In genomic region chr11:86447763-86448480, GRCh38 we compare ENCODE assay signal across 22 cellular contexts.
DNase-seq lines count a peak whose midpoint lies in the region; ATAC-seq and TF ChIP-seq lines count a peak whose summit lies in the region.
"Had no signal": no experiment of that assay in that cellular context is flagged by ENCODE, and none has a peak within 500 bp of the region (broad histone marks: within the 10 kb centered on the region; RNA-seq: fewer than 3 reads in every experiment).

No MANE protein-coding gene starts in this region.

- no peaks in the 10 kb centered on the region for H3K9me3 Mint-ChIP-seq in activated CD4-positive, alpha-beta T cell treated with anti-CD3 and anti-CD28 coated beads for 36 hours (ENCODE audit: low read depth)
- peaks cover 3% of the 10 kb centered on the region for H3K9me3 Mint-ChIP-seq in activated naive CD8-positive, alpha-beta T cell treated with anti-CD3 and anti-CD28 coated beads for 36 hours
- H3K9me3 Mint-ChIP-seq: brain, nephron progenitor cell had no signal

- ATAC-seq in activated CD4-positive, alpha-beta T cell treated with anti-CD3 and anti-CD28 coated beads for 36 hours: peak; percentile 91

- BruUV-seq in OCI-LY7 (replicated peaks; lab: Mats Ljungman, UMichigan): no TSS peak

- no peaks in the 10 kb centered on the region for H3F3A ChIP-seq in Loucy (ENCODE audit: low read depth)

- H3K27me3 Mint-ChIP-seq in activated CD4-positive, alpha-beta T cell treated with anti-CD3 and anti-CD28 coated beads for 36 hours: no peaks in the 10 kb centered on the region
- no peaks in the 10 kb centered on the region for H3K27me3 Mint-ChIP-seq in activated naive CD8-positive, alpha-beta T cell treated with anti-CD3 and anti-CD28 coated beads for 36 hours
- H3K27me3 Mint-ChIP-seq: brain had no signal

- no peak overlapping the region for H3K27ac Mint-ChIP-seq in activated CD4-positive, alpha-beta T cell treated with anti-CD3 and anti-CD28 coated beads for 36 hours
- H3K27ac Mint-ChIP-seq in activated naive CD8-positive, alpha-beta T cell treated with anti-CD3 and anti-CD28 coated beads for 36 hours: no peak overlapping the region
- H3K27ac Mint-ChIP-seq: brain, nephron progenitor cell had no signal

- H3K27me3 ChIP-seq in Loucy (ENCODE audit: insufficient read depth, low read length, poor library complexity, severe bottlenecking): no peaks in the 10 kb centered on the region
- H3K27me3 ChIP-seq: BE2C had no signal

- CTCF ChIA-PET in activated CD4-positive, alpha-beta T cell treated with anti-CD3 and anti-CD28 coated beads for 36 hours (lab: Charles Lee): interaction anchor here (1.0 to 3.4 kb wide), 3 partner anchors 9 to 172 kb away, joined by 3 to 15 read pairs (median 11); no protein-coding TSS in a partner anchor
- CTCF ChIA-PET in OCI-LY7 (lab: Charles Lee; ENCODE audit: unreplicated experiment): no interaction called here

- H3K4me1 ChIP-seq in Loucy (ENCODE audit: insufficient read depth, low read length, poor library complexity, severe bottlenecking): peaks cover 49% of the 10 kb centered on the region
- no peaks in the 10 kb centered on the region for H3K4me1 ChIP-seq in OCI-LY7 (ENCODE audit: insufficient read depth, low read length, poor library complexity, severe bottlenecking)
- H3K4me1 ChIP-seq: BE2C had no signal

- H2AFZ ChIP-seq in Loucy (ENCODE audit: low read length) (no peak overlapping the region), OCI-LY7 (ENCODE audit: low read length) (no peak overlapping the region)

- DNase-seq in activated CD4-positive, alpha-beta T cell treated with anti-CD3 and anti-CD28 coated beads for 36 hours: peak; percentile 64
- no peak for DNase-seq in activated CD4-positive, alpha-beta T cell treated with anti-CD3 and anti-CD28 coated beads, Interleukin-2, amount 50 U/mL, for 4 hours
- DNase-seq in GM12865 (ENCODE audit: low read depth): peak; percentile 20
- DNase-seq in activated naive CD8-positive, alpha-beta T cell treated with anti-CD3 and anti-CD28 coated beads for 36 hours: peak; percentile 60
- DNase-seq in OCI-M1 (lab: John Stamatoyannopoulos, UW): no peak
- DNase-seq in activated gamma-delta T cell treated with Interleukin-2 at 50 U/mL for 16 hours: no peak
- no peak for DNase-seq in OCI-LY7 (ENCODE audit: low spot score)
- DNase-seq: activated effector memory CD4-positive, alpha-beta T cell treated with anti-CD3 and anti-CD28 coated beads, Interleukin-2, amount 50 U/mL, for 16 hours; BE2C; hypothalamus; kidney; mesenchymal stem cell; MM.1S; NCI-H1930; NCI-H345; nephron progenitor cell; posterior cingulate gyrus; SK-N-SH had no signal

- H3K79me2 ChIP-seq in Loucy (ENCODE audit: insufficient read depth, low read length): no peaks in the 10 kb centered on the region
- no peaks in the 10 kb centered on the region for H3K79me2 ChIP-seq in OCI-LY7 (ENCODE audit: insufficient read depth, low read depth, low read length)

- H3K27ac ChIP-seq in OCI-LY7 (ENCODE audit: low read depth, low read length, poor library complexity, severe bottlenecking): no peak overlapping the region
- H3K27ac ChIP-seq: 22Rv1, thoracic aorta had no signal

- POLR2A ChIA-PET in activated CD4-positive, alpha-beta T cell treated with anti-CD3 and anti-CD28 coated beads for 36 hours (lab: Charles Lee): interaction anchor here (0.6 kb wide), 1 partner anchor 695 kb away, joined by 5 read pairs; no protein-coding TSS in a partner anchor
- POLR2A ChIA-PET in OCI-LY7 (lab: Charles Lee): interaction anchor here (0.6 kb wide), 2 partner anchors 345 to 1607 kb away, joined by 3 read pairs; no protein-coding TSS in a partner anchor

- H3K9me2 ChIP-seq in Loucy (replicated peaks; ENCODE audit: low read depth, low read length): no peaks in the 10 kb centered on the region
- H3K9me2 ChIP-seq in OCI-LY7 (ENCODE audit: insufficient read depth, low read length): no peaks in the 10 kb centered on the region
- H3K9me2 ChIP-seq: SK-N-SH had no signal

- no peak overlapping the region for H3K9ac ChIP-seq in Loucy (ENCODE audit: low read depth, low read length, poor library complexity, severe bottlenecking)
- H3K9ac ChIP-seq: SK-N-SH had no signal

- H4K20me1 ChIP-seq in Loucy (ENCODE audit: insufficient read depth, low read length, poor library complexity, severe bottlenecking) (no peaks in the 10 kb centered on the region), OCI-LY7 (ENCODE audit: insufficient read depth, low read length) (no peaks in the 10 kb centered on the region)

- H3K36me3 Mint-ChIP-seq in activated CD4-positive, alpha-beta T cell treated with anti-CD3 and anti-CD28 coated beads for 36 hours (ENCODE audit: low read depth): peaks cover 4% of the 10 kb centered on the region
- H3K36me3 Mint-ChIP-seq in activated naive CD8-positive, alpha-beta T cell treated with anti-CD3 and anti-CD28 coated beads for 36 hours: peaks cover 35% of the 10 kb centered on the region
- H3K36me3 Mint-ChIP-seq: brain had no signal

- intact Hi-C loops in activated CD4-positive, alpha-beta T cell treated with anti-CD3 and anti-CD28 coated beads for 36 hours (cut with DNase I, micrococcal nuclease): loop anchor here in 1 of 2 experiments (10.0 kb wide), 1 partner anchor 593 kb away; the partner anchor contains the start of gene CCDC83
- intact Hi-C loops in OCI-LY7 (cut with micrococcal nuclease; ENCODE audit: unreplicated experiment): no loop called here

- peaks cover 21% of the 10 kb centered on the region for H3K4me1 Mint-ChIP-seq in activated CD4-positive, alpha-beta T cell treated with anti-CD3 and anti-CD28 coated beads for 36 hours
- peaks cover 39% of the 10 kb centered on the region for H3K4me1 Mint-ChIP-seq in activated naive CD8-positive, alpha-beta T cell treated with anti-CD3 and anti-CD28 coated beads for 36 hours
- H3K4me1 Mint-ChIP-seq: brain, nephron progenitor cell had no signal

- TF ChIP-seq CTCF in GM12865 (IDR thresholded peaks at IDR 0.05; ENCODE audit: insufficient read depth, low read depth, low read length, missing control alignments) (no peak), Loucy (conservative IDR thresholded peaks at IDR 0.05; ENCODE audit: low read length) (no peak), OCI-LY7 (conservative IDR thresholded peaks at IDR 0.05; ENCODE audit: low read length) (no peak)

- H3K36me3 ChIP-seq in Loucy (ENCODE audit: insufficient read depth, low read length) (no peaks in the 10 kb centered on the region), OCI-LY7 (ENCODE audit: insufficient read depth, low read length) (no peaks in the 10 kb centered on the region)
- H3K36me3 ChIP-seq: BE2C, thoracic aorta had no signal

- H3K9me3 ChIP-seq in Loucy (ENCODE audit: insufficient read depth, low read depth, low read length): no peaks in the 10 kb centered on the region
- H3K9me3 ChIP-seq in OCI-LY7 (ENCODE audit: low read length): no peaks in the 10 kb centered on the region
- H3K9me3 ChIP-seq: BE2C, SK-N-SH, thoracic aorta had no signal

- H3K4me2 ChIP-seq in Loucy (ENCODE audit: low read depth, low read length, poor library complexity, severe bottlenecking): peak overlapping the region; percentile 45
- no peak overlapping the region for H3K4me2 ChIP-seq in OCI-LY7 (ENCODE audit: low read length)
- H3K4me2 ChIP-seq: SK-N-SH had no signal

- H3K4me3 ChIP-seq in GM12865 (ENCODE audit: low read depth, low read length) (no peak overlapping the region), Loucy (ENCODE audit: low read length, poor library complexity, severe bottlenecking) (peak overlapping the region; percentile 3), OCI-LY7 (ENCODE audit: low read depth, low read length, poor library complexity, severe bottlenecking) (no peak overlapping the region)
- H3K4me3 ChIP-seq: thoracic aorta had no signal

- no peak overlapping the region for H3K4me3 Mint-ChIP-seq in activated CD4-positive, alpha-beta T cell treated with anti-CD3 and anti-CD28 coated beads for 36 hours
- peak overlapping the region; percentile 33 for H3K4me3 Mint-ChIP-seq in activated naive CD8-positive, alpha-beta T cell treated with anti-CD3 and anti-CD28 coated beads for 36 hours
- H3K4me3 Mint-ChIP-seq: brain, nephron progenitor cell had no signal

Comparison
In these comparisons a context has a peak if more than half of its experiments do, and no peak if none do; other contexts are left out.
1. DNase-seq: peak in activated CD4-positive, alpha-beta T cell treated with anti-CD3 and anti-CD28 coated beads for 36 hours (single experiment), GM12865 (single experiment) and activated naive CD8-positive, alpha-beta T cell treated with anti-CD3 and anti-CD28 coated beads for 36 hours (single experiment); none in activated CD4-positive, alpha-beta T cell treated with anti-CD3 and anti-CD28 coated beads, Interleukin-2, amount 50 U/mL, for 4 hours (0 of 2), OCI-M1 (single experiment), activated gamma-delta T cell treated with Interleukin-2 at 50 U/mL for 16 hours (single experiment) and OCI-LY7 (single experiment).